ENCODE assay signal across 8 cellular contexts in the genomic region with DNA sequence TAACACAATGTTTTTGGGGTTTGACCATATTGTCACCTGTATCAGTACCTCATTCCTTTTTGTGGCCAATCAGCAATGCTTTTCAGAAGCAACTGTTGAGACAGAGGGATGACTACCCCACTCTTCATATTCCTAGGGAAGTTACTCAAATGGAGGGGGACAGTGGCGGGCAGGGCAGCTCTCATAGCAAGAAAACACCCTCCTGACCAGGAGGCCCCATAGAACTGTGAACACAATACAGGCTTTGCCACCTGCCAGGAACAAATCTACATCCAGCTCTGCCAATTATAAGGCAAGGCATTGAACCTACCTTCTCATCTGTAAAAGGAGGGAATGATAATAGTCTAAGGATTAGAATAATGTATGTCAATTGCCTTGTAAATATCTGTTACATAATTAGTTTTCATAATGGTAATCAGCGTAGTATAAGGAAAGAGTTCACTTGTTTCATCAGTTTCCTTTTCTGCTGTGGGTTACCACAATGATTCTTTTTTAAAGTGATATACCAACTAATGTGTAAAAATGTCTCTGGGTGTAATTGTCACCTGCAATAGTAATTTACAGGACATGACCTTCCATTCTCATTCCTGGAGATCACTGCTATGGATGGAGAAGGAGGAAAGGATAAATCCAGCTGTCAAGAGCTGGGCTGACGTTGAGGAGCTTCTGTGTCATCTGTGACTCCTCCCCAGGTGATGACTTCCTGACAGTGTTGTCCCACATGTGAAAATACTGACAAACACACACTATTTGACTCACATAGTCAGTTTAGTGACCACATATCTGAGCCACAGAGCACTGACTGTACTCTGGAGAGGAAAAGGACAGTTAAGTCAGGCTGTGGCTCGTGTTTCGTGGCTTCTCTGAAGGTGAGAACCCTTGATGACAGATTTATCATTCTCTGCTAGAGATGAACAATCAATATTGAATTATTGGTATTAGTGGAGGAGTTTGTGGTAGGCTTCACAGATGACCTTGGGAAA. TPM values are rescaled to one million over a fixed set of nuclear protein-coding genes. Genes with fewer than 3 reads are reported as not detected.
A peak's percentile ranks its signal among the peaks of the same experiment; 100 is the strongest.
DNase-seq lines count a peak whose midpoint lies in the region; ATAC-seq, FAIRE-seq and TF ChIP-seq lines count a peak whose summit lies in the region.

No MANE protein-coding gene starts in this region.

- H3K27ac ChIP-seq in colonic mucosa (peak overlapping the region; percentile 22), WERI-Rb-1 (no peak overlapping the region)

- no peaks in the 10 kb centered on the region for H3K9me3 Mint-ChIP-seq in T-helper 1 cell treated with Interleukin-12 subunit alpha and Interleukin-12 subunit beta and Interleukin-4 antibody, amounts not matched to agents 30 μg/mL and 1 μg/mL, for 36 hours

- peak; percentile 81 for ATAC-seq in GM18499 (IDR thresholded peaks at IDR 0.05; ENCODE audit: insufficient read depth, unreplicated experiment)
- peak; percentile 77 for ATAC-seq in HG02571 (IDR thresholded peaks at IDR 0.05; ENCODE audit: unreplicated experiment)

- no peaks in the 10 kb centered on the region for H3K36me3 Mint-ChIP-seq in T-helper 1 cell treated with Interleukin-12 subunit alpha and Interleukin-12 subunit beta and Interleukin-4 antibody, amounts not matched to agents 30 μg/mL and 1 μg/mL, for 36 hours (ENCODE audit: low read depth)

- no peaks in the 10 kb centered on the region for H3K9me3 ChIP-seq in colonic mucosa
- no peaks in the 10 kb centered on the region for H3K9me3 ChIP-seq in WERI-Rb-1 (ENCODE audit: severe bottlenecking)

- peak overlapping the region; percentile 100 for H3K27ac Mint-ChIP-seq in T-helper 1 cell treated with Interleukin-12 subunit alpha and Interleukin-12 subunit beta and Interleukin-4 antibody, amounts not matched to agents 30 μg/mL and 1 μg/mL, for 36 hours

- peaks cover 7% of the 10 kb centered on the region for H3K27me3 Mint-ChIP-seq in T-helper 1 cell treated with Interleukin-12 subunit alpha and Interleukin-12 subunit beta and Interleukin-4 antibody, amounts not matched to agents 30 μg/mL and 1 μg/mL, for 36 hours (ENCODE audit: low read depth)

- H3K4me3 ChIP-seq in colonic mucosa = no peak overlapping the region
- H3K4me3 ChIP-seq in WERI-Rb-1 (ENCODE audit: low read depth, low read length) = no peak overlapping the region

- peaks cover 27% of the 10 kb centered on the region for H3K4me1 Mint-ChIP-seq in T-helper 1 cell treated with Interleukin-12 subunit alpha and Interleukin-12 subunit beta and Interleukin-4 antibody, amounts not matched to agents 30 μg/mL and 1 μg/mL, for 36 hours (ENCODE audit: low read depth)

- TF ChIP-seq CTCF in colonic mucosa (IDR thresholded peaks at IDR 0.05) (no peak), WERI-Rb-1 (IDR thresholded peaks at IDR 0.05; ENCODE audit: low read depth, low read length) (no peak)

- no peaks in the 10 kb centered on the region for H3K36me3 ChIP-seq in colonic mucosa
- H3K36me3 ChIP-seq in WERI-Rb-1 = no peaks in the 10 kb centered on the region

- intact Hi-C loops in colonic mucosa (cut with DNase I) = no loop called here
- intact Hi-C loops in posterior cingulate gyrus (cut with DNase I) = no loop called here

- H3K27me3 ChIP-seq in colonic mucosa (no peaks in the 10 kb centered on the region), WERI-Rb-1 (ENCODE audit: insufficient read depth, low read depth, severe bottlenecking) (no peaks in the 10 kb centered on the region)

- H3K4me3 Mint-ChIP-seq in T-helper 1 cell treated with Interleukin-12 subunit alpha and Interleukin-12 subunit beta and Interleukin-4 antibody, amounts not matched to agents 30 μg/mL and 1 μg/mL, for 36 hours = peak overlapping the region; percentile 82

- FAIRE-seq in HTR-8/SVneo (lab: Jason Lieb, UNC) = no peak

- H3K4me1 ChIP-seq in colonic mucosa = no peaks in the 10 kb centered on the region

- DNase-seq in colonic mucosa (peak; percentile 20), HTR-8/SVneo (ENCODE audit: insufficient read length, low spot score) (no peak), WERI-Rb-1 (no peak), posterior cingulate gyrus (no peak)
- peak; percentile 33 to 82 for DNase-seq in stimulated activated CD8-positive, alpha-beta memory T cell treated with anti-CD3 and anti-CD28 coated beads, Interleukin-7, amount 100 ng/mL, for 48 hours (ENCODE audit: extremely low read depth in 1 of 2, low read depth in 1 of 2)

- H3K9ac ChIP-seq in colonic mucosa (ENCODE audit: low read depth in 2 of 2, low read length in 2 of 2) = no peak overlapping the region

RNA-seq across cellular contexts. Expression of gene ALPK2, which starts 13.4 kb away (rescaled TPM):
- total RNA-seq in colonic mucosa = under 1 TPM; 0.15 to 0.29 TPM

RNA-seq across cellular contexts. Expression of gene MALT1, which starts 55.8 kb away (rescaled TPM):
- total RNA-seq in colonic mucosa = 10 to 100 TPM; 22.1 to 30.9 TPM

Comparison
In these comparisons a context has a peak if more than half of its experiments do, and no peak if none do; other contexts are left out.
1. DNase-seq: peak in colonic mucosa (single experiment) and stimulated activated CD8-positive, alpha-beta memory T cell treated with anti-CD3 and anti-CD28 coated beads, Interleukin-7, amount 100 ng/mL, for 48 hours (2 of 2); none in HTR-8/SVneo (single experiment), WERI-Rb-1 (single experiment) and posterior cingulate gyrus (0 of 10).